In the genomic region with DNA sequence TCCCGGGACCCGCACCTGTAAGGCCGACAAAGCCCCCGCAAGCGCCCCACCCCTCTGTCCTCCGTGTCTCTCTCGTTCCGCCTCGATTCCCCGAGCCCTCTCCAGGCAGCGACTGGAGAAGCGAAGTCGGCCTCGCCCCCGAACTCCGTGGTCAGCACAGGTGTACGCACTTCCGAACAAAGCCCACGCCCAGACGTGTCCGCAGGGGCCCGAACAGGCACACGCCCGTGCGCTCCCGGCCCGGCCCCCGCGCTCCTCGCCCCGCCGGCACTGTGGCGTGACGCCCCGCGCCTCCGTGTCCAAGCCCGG, we compare ENCODE assay signal across 9 cellular contexts. TPM values are rescaled to one million over a fixed set of nuclear protein-coding genes. Genes with fewer than 3 reads are reported as not detected.
DNase-seq lines count a peak whose midpoint lies in the region; FAIRE-seq and TF ChIP-seq lines count a peak whose summit lies in the region.
"Had no signal": no experiment of that assay in that cellular context is flagged by ENCODE, and none has a peak within 500 bp of the region (broad histone marks: within the 10 kb centered on the region; RNA-seq: fewer than 3 reads in every experiment).

No MANE protein-coding gene starts in this region.

- H3K9me3 ChIP-seq in OCI-LY1 (ENCODE audit: low read length) (no peaks in the 10 kb centered on the region), endothelial cell of umbilical vein (replicated peaks; ENCODE audit: control insufficient read depth, insufficient read depth, low read length) (no peaks in the 10 kb centered on the region), neural cell (ENCODE audit: low read length) (no peaks in the 10 kb centered on the region)

- H3K9me2 ChIP-seq in OCI-LY1 (ENCODE audit: low read depth, low read length) (no peaks in the 10 kb centered on the region), neural cell (ENCODE audit: insufficient read depth, low read length) (no peaks in the 10 kb centered on the region)

- peaks cover 5% of the 10 kb centered on the region for H3K4me1 ChIP-seq in OCI-LY1 (ENCODE audit: insufficient read depth, low read length, severe bottlenecking)
- peaks cover 46% of the 10 kb centered on the region for H3K4me1 ChIP-seq in endothelial cell of umbilical vein (ENCODE audit: control insufficient read depth, extremely low read depth, insufficient read depth, low read length)

- no peaks in the 10 kb centered on the region for H3K36me3 Mint-ChIP-seq in activated CD4-positive, alpha-beta T cell treated with anti-CD3 and anti-CD28 coated beads, Interleukin-2, amount 10 ng/mL, durations not matched to agents 24 days and 14 days (ENCODE audit: low read depth)

- H3K4me3 ChIP-seq in OCI-LY1 (ENCODE audit: low read depth, low read length, poor library complexity, severe bottlenecking) (peak overlapping the region; percentile 34), endothelial cell of umbilical vein (replicated peaks in 1 of 3; ENCODE audit: insufficient read depth in 1 of 3, low read depth in 1 of 3, low read length in 3 of 3) (peak overlapping the region; percentile 65 to 95 (median 88)), neural cell (ENCODE audit: low read length) (peak overlapping the region; percentile 97)

- H3F3A ChIP-seq in OCI-LY1 (ENCODE audit: insufficient read depth, low read length) (no peaks in the 10 kb centered on the region), neural cell (ENCODE audit: insufficient read depth, low read length, poor library complexity, severe bottlenecking) (no peaks in the 10 kb centered on the region)

- peaks cover 65% of the 10 kb centered on the region for H3K27me3 Mint-ChIP-seq in activated CD4-positive, alpha-beta T cell treated with anti-CD3 and anti-CD28 coated beads, Interleukin-2, amount 10 ng/mL, durations not matched to agents 24 days and 14 days

- H3K79me2 ChIP-seq in OCI-LY1 (ENCODE audit: insufficient read depth, low read length) = no peaks in the 10 kb centered on the region
- H3K79me2 ChIP-seq in endothelial cell of umbilical vein (ENCODE audit: control insufficient read depth, insufficient read depth, low read length) = peaks cover 50% of the 10 kb centered on the region
- H3K79me2 ChIP-seq in neural cell (replicated peaks; ENCODE audit: insufficient read depth, low read length) = peaks cover 38% of the 10 kb centered on the region

- no peaks in the 10 kb centered on the region for H3K36me3 ChIP-seq in OCI-LY1 (ENCODE audit: insufficient read depth, low read length)
- no peaks in the 10 kb centered on the region for H3K36me3 ChIP-seq in endothelial cell of umbilical vein (ENCODE audit: control insufficient read depth in 2 of 2, extremely low read depth in 1 of 2, insufficient read depth in 2 of 2, low read length in 2 of 2)
- H3K36me3 ChIP-seq in neural cell (ENCODE audit: insufficient read depth, low read length) = no peaks in the 10 kb centered on the region

- no peak for TF ChIP-seq POLR2A in endothelial cell of umbilical vein (IDR thresholded peaks at IDR 0.05; ENCODE audit: low read depth, low read length)

- no peak for FAIRE-seq in endothelial cell of umbilical vein (lab: Jason Lieb, UNC)
- FAIRE-seq: G401.6 had no signal

- H3K9me3 Mint-ChIP-seq in activated CD4-positive, alpha-beta T cell treated with anti-CD3 and anti-CD28 coated beads, Interleukin-2, amount 10 ng/mL, durations not matched to agents 24 days and 14 days = no peaks in the 10 kb centered on the region

- peak overlapping the region; percentile 61 for H3K4me3 Mint-ChIP-seq in activated CD4-positive, alpha-beta T cell treated with anti-CD3 and anti-CD28 coated beads, Interleukin-2, amount 10 ng/mL, durations not matched to agents 24 days and 14 days

- intact Hi-C loops in activated CD4-positive, alpha-beta T cell treated with anti-CD3 and anti-CD28 coated beads, Interleukin-2, amount 10 ng/mL, durations not matched to agents 24 days and 14 days (cut with micrococcal nuclease) = no loop called here
- intact Hi-C loops in endothelial cell of umbilical vein (cut with micrococcal nuclease) = loop anchor here (2.0 kb wide), 1 partner anchor 145 kb away; no protein-coding TSS in a partner anchor

- TF ChIP-seq RAD21 in neural cell (conservative IDR thresholded peaks at IDR 0.05) = no peak

- no peak overlapping the region for H3K9ac ChIP-seq in OCI-LY1 (ENCODE audit: low read length)
- H3K9ac ChIP-seq in endothelial cell of umbilical vein (replicated peaks; ENCODE audit: extremely low read depth, insufficient read depth, low read length) = peak overlapping the region; percentile 49
- H3K9ac ChIP-seq in neural cell (ENCODE audit: low read length) = peak overlapping the region; percentile 81

- TF ChIP-seq CTCF in OCI-LY1 (IDR thresholded peaks at IDR 0.05; ENCODE audit: low read length) (no peak), endothelial cell of umbilical vein (IDR thresholded peaks at IDR 0.05; ENCODE audit: extremely low read depth in 1 of 2, insufficient read depth in 1 of 2, low read depth in 1 of 2, low read length in 2 of 2) (no peak), neural cell (IDR thresholded peaks at IDR 0.05; ENCODE audit: poor library complexity, severe bottlenecking) (no peak)

- CTCF ChIA-PET in endothelial cell of umbilical vein (lab: Charles Lee) = interaction anchor here (0.7 to 6.1 kb wide), 14 partner anchors 19 to 346 kb away, joined by 3 to 88 read pairs (median 4); no protein-coding TSS in a partner anchor

- no peaks in the 10 kb centered on the region for H4K20me1 ChIP-seq in OCI-LY1 (ENCODE audit: insufficient read depth, low read length)
- no peaks in the 10 kb centered on the region for H4K20me1 ChIP-seq in endothelial cell of umbilical vein (replicated peaks; ENCODE audit: control insufficient read depth, extremely low read depth, insufficient read depth, low read length)
- H4K20me1 ChIP-seq in neural cell (ENCODE audit: insufficient read depth) = no peaks in the 10 kb centered on the region

- H3K4me1 Mint-ChIP-seq in activated CD4-positive, alpha-beta T cell treated with anti-CD3 and anti-CD28 coated beads, Interleukin-2, amount 10 ng/mL, durations not matched to agents 24 days and 14 days = peaks cover 10% of the 10 kb centered on the region

- POLR2A ChIA-PET in endothelial cell of umbilical vein (lab: Charles Lee) = interaction anchor here (1.3 kb wide), 1 partner anchor 233 kb away, joined by 3 read pairs; no protein-coding TSS in a partner anchor

- H3K27ac ChIP-seq in OCI-LY1 (ENCODE audit: low read depth, low read length, poor library complexity, severe bottlenecking) = no peak overlapping the region
- peak overlapping the region; percentile 78 for H3K27ac ChIP-seq in endothelial cell of umbilical vein (ENCODE audit: insufficient read depth, low read depth, low read length)
- peak overlapping the region; percentile 67 for H3K27ac ChIP-seq in neural cell (ENCODE audit: low read length)

- no peak overlapping the region for H3K27ac Mint-ChIP-seq in activated CD4-positive, alpha-beta T cell treated with anti-CD3 and anti-CD28 coated beads, Interleukin-2, amount 10 ng/mL, durations not matched to agents 24 days and 14 days

- no peak for TF ChIP-seq EP300 in neural cell (conservative IDR thresholded peaks at IDR 0.05; ENCODE audit: poor library complexity, severe bottlenecking)

- H3K4me2 ChIP-seq in OCI-LY1 (ENCODE audit: low read length) = peak overlapping the region; percentile 37; the same call in 1 of the 2 replicates
- peak overlapping the region; percentile 89 for H3K4me2 ChIP-seq in endothelial cell of umbilical vein (ENCODE audit: insufficient read depth, low read length)
- H3K4me2 ChIP-seq in neural cell (ENCODE audit: low read length) = no peak overlapping the region

- no peak for DNase-seq in activated CD4-positive, alpha-beta T cell treated with anti-CD3 and anti-CD28 coated beads, Interleukin-2, amount 10 ng/mL, durations not matched to agents 24 days and 14 days
- no peak for DNase-seq in activated CD4-positive, alpha-beta T cell treated with anti-CD3 and anti-CD28 coated beads for 1 hour
- DNase-seq in endothelial cell of umbilical vein (ENCODE audit: low read depth, low spot score) = no peak
- no peak for DNase-seq in dermis blood vessel endothelial cell
- no peak for DNase-seq in NCI-H1694 (lab: John Stamatoyannopoulos, UW)
- DNase-seq in T-helper 1 cell = no peak

- H2AFZ ChIP-seq in OCI-LY1 (ENCODE audit: low read length) = no peak overlapping the region
- H2AFZ ChIP-seq in endothelial cell of umbilical vein (ENCODE audit: low read depth, low read length) = peak overlapping the region; percentile 93
- H2AFZ ChIP-seq in neural cell (ENCODE audit: low read depth, low read length) = peak overlapping the region; percentile 69

- H3K9me1 ChIP-seq in endothelial cell of umbilical vein (replicated peaks; ENCODE audit: control insufficient read depth, extremely low read depth, insufficient read depth, low read length) = no peaks in the 10 kb centered on the region

- no TSS peak for BruUV-seq in endothelial cell of umbilical vein (replicated peaks; lab: Mats Ljungman, UMichigan)

- dilution Hi-C loops in endothelial cell of umbilical vein (cut with MboI; ENCODE audit: extremely low pct_ligation_motif_present, low sequenced_read_pairs) = no loop called here

- H3K27me3 ChIP-seq in OCI-LY1 (ENCODE audit: insufficient read depth, low read length) = no peaks in the 10 kb centered on the region
- H3K27me3 ChIP-seq in endothelial cell of umbilical vein (ENCODE audit: control insufficient read depth in 2 of 2, insufficient read depth in 2 of 2, low read length in 2 of 2) = no peaks in the 10 kb centered on the region
- no peaks in the 10 kb centered on the region for H3K27me3 ChIP-seq in neural cell (ENCODE audit: insufficient read depth, low read depth, low read length)

TF ChIP-seq in endothelial cell of umbilical vein, 7 proteins besides CTCF, POLR2A, EP300 and RAD21 (continues in another document):
- peak; percentile 22 for TF ChIP-seq POLR2AphosphoS5 (IDR thresholded peaks at IDR 0.05; ENCODE audit: insufficient read depth, low read depth, low read length)

TF ChIP-seq in neural cell, 6 proteins besides CTCF, POLR2A, EP300 and RAD21:
- TF ChIP-seq TAF1 (IDR thresholded peaks at IDR 0.05; ENCODE audit: low read depth) = peak; percentile 10
- TF ChIP-seq EZH2 (IDR thresholded peaks at IDR 0.05; ENCODE audit: borderline replicate concordance, insufficient read depth, low read length, poor library complexity, severe bottlenecking) = no peak

RNA-seq across cellular contexts. Expression of gene NRCAM, which starts 0.8 kb away (rescaled TPM):
- not detected in 2 replicates for total RNA-seq in activated CD4-positive, alpha-beta T cell treated with anti-CD3 and anti-CD28 coated beads, Interleukin-2, amount 10 ng/mL, durations not matched to agents 24 days and 14 days
- 47.6 and 49.0 TPM in 2 replicates for total RNA-seq in endothelial cell of umbilical vein
- 21.9 and 26.0 TPM in 2 replicates for polyA plus RNA-seq in endothelial cell of umbilical vein
- 28.9 and 30.4 TPM in 2 replicates for polyA plus RNA-seq in endothelial cell of umbilical vein (2011; cell fraction: cytosol; rRNA removed)
- polyA plus RNA-seq in endothelial cell of umbilical vein (2011; cell fraction: nucleus; rRNA removed) = 42.7 and 61.6 TPM in 2 replicates
- 57.5 and 69.1 TPM in 2 replicates for polyA plus RNA-seq in endothelial cell of umbilical vein (2012)
- 65.7 and 70.2 TPM in 2 replicates for polyA minus RNA-seq in endothelial cell of umbilical vein
- polyA minus RNA-seq in endothelial cell of umbilical vein (2011; cell fraction: cytosol; rRNA and poly(A)+ RNA removed) = not detected
- polyA minus RNA-seq in endothelial cell of umbilical vein (2011; cell fraction: nucleus; rRNA and poly(A)+ RNA removed) = 81.7 and 124 TPM in 2 replicates
- 81.1 and 90.9 TPM in 2 replicates for polyA plus RNA-seq in neural cell
- 134 and 165 TPM in 2 replicates for polyA minus RNA-seq in neural cell
- 9.2 and 16.0 TPM in 2 replicates for total RNA-seq in dermis blood vessel endothelial cell

Comparison
In these comparisons a context has a peak if more than half of its experiments do, and no peak if none do; other contexts are left out.
1. H3K4me3 ChIP-seq: peak in every context shown above with its lines; median percentile 97 in neural cell; 88 in endothelial cell of umbilical vein; 34 in OCI-LY1.